8 cellular contexts compared by ENCODE assay signal in genomic region chr14:29926701-29927595, GRCh38. TPM values are rescaled to one million over a fixed set of nuclear protein-coding genes. Genes with fewer than 3 reads are reported as not detected.
DNase-seq lines count a peak whose midpoint lies in the region; ATAC-seq and TF ChIP-seq lines count a peak whose summit lies in the region.

No MANE protein-coding gene starts in this region.

- H3K9me3 ChIP-seq in Panc1 (ENCODE audit: control insufficient read depth, insufficient read depth, low read depth, low read length) (no peaks in the 10 kb centered on the region), liver (ENCODE audit: control insufficient read depth in 4 of 4, low read length in 3 of 4) (no peaks in the 10 kb centered on the region), stomach (no peaks in the 10 kb centered on the region)

- no peak overlapping the region for H3K9ac ChIP-seq in liver (ENCODE audit: low read depth in 1 of 2, low read length in 2 of 2)

- peak overlapping the region; percentile 65 to 87 for H3K4me3 ChIP-seq in Panc1 (ENCODE audit: low read depth in 2 of 2, low read length in 2 of 2)
- H3K4me3 ChIP-seq in liver (ENCODE audit: low read depth in 1 of 3, low read length in 3 of 3): peak overlapping the region; percentile 74 to 94 (median 77)
- peak overlapping the region; percentile 71 to 94 (median 76) for H3K4me3 ChIP-seq in stomach

- TF ChIP-seq CTCF in Panc1 (IDR thresholded peaks at IDR 0.05): peak; percentile 16
- no peak for TF ChIP-seq CTCF in liver (IDR thresholded peaks at IDR 0.05; ENCODE audit: low read depth, low read length, missing input control)
- peak in 1 of 7 experiments; percentile 9 for TF ChIP-seq CTCF in stomach (IDR thresholded peaks at IDR 0.05)

- POLR2A ChIA-PET in Panc1 (lab: Charles Lee): interaction anchor here (0.7 kb wide), 1 partner anchor 645 kb away, joined by 9 read pairs; no protein-coding TSS in a partner anchor

- peaks cover 5% of the 10 kb centered on the region for H3K4me1 Mint-ChIP-seq in T-helper 2 cell treated with Interferon-gamma antibody and Interleukin-4, amounts not matched to agents 5 μg/mL and 100 μg/mL, for 36 hours (ENCODE audit: low read depth)

- peak overlapping the region; percentile 66 for H3K27ac ChIP-seq in Panc1 (ENCODE audit: low read length)
- H3K27ac ChIP-seq in liver (ENCODE audit: low read depth in 1 of 2, low read length in 2 of 2): peak overlapping the region; percentile 19 to 31
- peak overlapping the region; percentile 66 to 88 (median 82) for H3K27ac ChIP-seq in stomach

- BruUV-seq in Panc1 (replicated peaks; lab: Mats Ljungman, UMichigan): no TSS peak

- H3K36me3 Mint-ChIP-seq in T-helper 2 cell treated with Interferon-gamma antibody and Interleukin-4, amounts not matched to agents 5 μg/mL and 100 μg/mL, for 36 hours (ENCODE audit: low read depth): no peaks in the 10 kb centered on the region

- CTCF ChIA-PET in Panc1 (lab: Charles Lee): interaction anchor here (0.6 kb wide), 1 partner anchor 191 kb away, joined by 3 read pairs; no protein-coding TSS in a partner anchor

- no peaks in the 10 kb centered on the region for H3K27me3 ChIP-seq in Panc1 (ENCODE audit: control insufficient read depth, insufficient read depth, low read length)
- H3K27me3 ChIP-seq in liver (ENCODE audit: control insufficient read depth in 4 of 4, insufficient read depth in 4 of 4, low read length in 3 of 4): peaks cover 0 to 3% (median 0%) of the 10 kb centered on the region in 4 donors
- peaks cover 0 to 24% (median 0%) of the 10 kb centered on the region in 3 donors for H3K27me3 ChIP-seq in stomach

- TF ChIP-seq EP300 in stomach (IDR thresholded peaks at IDR 0.05): no peak

- H3K27me3 Mint-ChIP-seq in T-helper 2 cell treated with Interferon-gamma antibody and Interleukin-4, amounts not matched to agents 5 μg/mL and 100 μg/mL, for 36 hours (ENCODE audit: low read depth): peaks cover 26% of the 10 kb centered on the region

- no peak for TF ChIP-seq POLR2A in stomach (IDR thresholded peaks at IDR 0.05)

- TF ChIP-seq RAD21 in liver (IDR thresholded peaks at IDR 0.05): no peak

- peak; percentile 48 for ATAC-seq in HG02885 (IDR thresholded peaks at IDR 0.05; ENCODE audit: poor library complexity, unreplicated experiment)
- peak; percentile 69 for ATAC-seq in Panc1

- in situ Hi-C loops in Panc1 (cut with HindIII; ENCODE audit: low pct_unique_long_range_greater_than_20kb, low sequenced_read_pairs): no loop called here

- no peak for DNase-seq in T-helper 2 cell treated with Interferon-gamma antibody and Interleukin-4, amounts not matched to agents 5 μg/mL and 100 μg/mL, for 36 hours (ENCODE audit: low spot score)
- DNase-seq in T-helper 2 cell: no peak
- DNase-seq in Panc1 (ENCODE audit: low read depth, low spot score): no peak
- DNase-seq in ecto neural progenitor cell (ENCODE audit: low spot score): peak; percentile 73
- DNase-seq in stomach: peak; percentile 67
- DNase-seq in NCI-H1048 (lab: John Stamatoyannopoulos, UW): no peak

- H3K36me3 ChIP-seq in Panc1 (ENCODE audit: control insufficient read depth, insufficient read depth, low read length): no peaks in the 10 kb centered on the region
- H3K36me3 ChIP-seq in liver (ENCODE audit: control insufficient read depth in 4 of 4, insufficient read depth in 3 of 4, low read depth in 1 of 4, low read length in 3 of 4): no peaks in the 10 kb centered on the region
- no peaks in the 10 kb centered on the region for H3K36me3 ChIP-seq in stomach

- no peaks in the 10 kb centered on the region for H3K9me3 Mint-ChIP-seq in T-helper 2 cell treated with Interferon-gamma antibody and Interleukin-4, amounts not matched to agents 5 μg/mL and 100 μg/mL, for 36 hours

- H3K4me1 ChIP-seq in Panc1 (ENCODE audit: control insufficient read depth, insufficient read depth, low read length): peaks cover 19% of the 10 kb centered on the region; the same call in 1 of the 2 replicates
- H3K4me1 ChIP-seq in liver (ENCODE audit: control insufficient read depth in 4 of 4, insufficient read depth in 4 of 4, low read length in 3 of 4): peaks cover 5 to 18% (median 8%) of the 10 kb centered on the region in 4 donors
- H3K4me1 ChIP-seq in stomach: peaks cover 10 to 21% (median 19%) of the 10 kb centered on the region in 4 donors

- peak overlapping the region; percentile 66 for H3K4me3 Mint-ChIP-seq in T-helper 2 cell treated with Interferon-gamma antibody and Interleukin-4, amounts not matched to agents 5 μg/mL and 100 μg/mL, for 36 hours

- 2% methylated on average over 82 of the region's 82 CpGs for WGBS in liver
- 0 to 6% (median 2%) methylated on average over 31 to 82 of the region's 82 CpGs for WGBS in stomach, 5 donors

- no peak overlapping the region for H3K27ac Mint-ChIP-seq in T-helper 2 cell treated with Interferon-gamma antibody and Interleukin-4, amounts not matched to agents 5 μg/mL and 100 μg/mL, for 36 hours

- intact Hi-C loops in Panc1 (cut with micrococcal nuclease; ENCODE audit: unreplicated experiment): no loop called here
- intact Hi-C loops in stomach (cut with DNase I; ENCODE audit: low total_unique reads): no loop called here

TF ChIP-seq in liver, 16 proteins besides CTCF, POLR2A, EP300 and RAD21:
- no peak for TF ChIP-seq FOXA2 (IDR thresholded peaks at IDR 0.05)
- TF ChIP-seq FOXA1 (IDR thresholded peaks at IDR 0.05): no peak
- TF ChIP-seq ZBTB33 (IDR thresholded peaks at IDR 0.05): no peak
- TF ChIP-seq NR2F2 (IDR thresholded peaks at IDR 0.05): no peak
- TF ChIP-seq REST (IDR thresholded peaks at IDR 0.05): no peak
- TF ChIP-seq ATF3 (IDR thresholded peaks at IDR 0.05): no peak
- TF ChIP-seq JUND (IDR thresholded peaks at IDR 0.05): no peak
- TF ChIP-seq SP1 (IDR thresholded peaks at IDR 0.05): no peak
- no peak for TF ChIP-seq GABPA (IDR thresholded peaks at IDR 0.05 in 1 of 2, conservative IDR thresholded peaks at IDR 0.05 in 1 of 2)
- TF ChIP-seq TAF1 (conservative IDR thresholded peaks at IDR 0.05): no peak
- no peak for TF ChIP-seq YY1 (IDR thresholded peaks at IDR 0.05)
- TF ChIP-seq RXRA (IDR thresholded peaks at IDR 0.05): no peak
- no peak for TF ChIP-seq EGR1 (IDR thresholded peaks at IDR 0.05; ENCODE audit: low read depth in 2 of 2)

RNA-seq across cellular contexts. Expression of gene PRKD1, which starts 0.7 kb away (rescaled TPM):
- total RNA-seq in Panc1 (2021; ENCODE audit: unreplicated experiment) (8.2 TPM), liver (1 to 10 TPM; 1.1 to 5.0 TPM), stomach (10 to 100 TPM in 3 of 5 donors, 1 to 10 TPM in 2; 3.1 to 26.6 (median 19.6) TPM)
- 7.1 TPM for polyA plus RNA-seq in Panc1 (2012; ENCODE audit: insufficient read length)
- polyA plus RNA-seq in liver (under 1 TPM; 0.85 to 0.90 TPM), stomach (1 to 10 TPM; 1.6 to 2.7 (median 1.8) TPM)

Comparison
In these comparisons a context has a peak if more than half of its experiments do, and no peak if none do; other contexts are left out.
1. DNase-seq: peak in ecto neural progenitor cell (single experiment) and stomach (single experiment); none in T-helper 2 cell treated with Interferon-gamma antibody and Interleukin-4, amounts not matched to agents 5 μg/mL and 100 μg/mL, for 36 hours (single experiment), T-helper 2 cell (0 of 5), Panc1 (single experiment) and NCI-H1048 (single experiment).
2. H3K27ac ChIP-seq: peak in every context shown above with its lines; median percentile 82 in stomach; 66 in Panc1; 25 in liver.
3. Peak in every context shown above with its lines, with median percentiles within 50 percentile points of each other: H3K4me3 ChIP-seq.